In genomic region chr19:12764698-12765097, GRCh38 we compare ENCODE assay signal across 10 cellular contexts. TPM values are rescaled to one million over a fixed set of nuclear protein-coding genes. Genes with fewer than 3 reads are reported as not detected.
"Had no signal": no experiment of that assay in that cellular context is flagged by ENCODE, and none has a peak within 500 bp of the region (broad histone marks: within the 10 kb centered on the region; RNA-seq: fewer than 3 reads in every experiment).

No MANE protein-coding gene starts in this region.

- DNase-seq: H9, HCEC 1CT, KBM-7 had no signal

- H3K27me3 Mint-ChIP-seq: IgD-negative memory B cell had no signal

- FAIRE-seq: H1, H54, HepG2 had no signal

- H3K4me3 ChIP-seq: GM23338 had no signal

- H3K27ac ChIP-seq: HL-60 had no signal

- H2AFZ ChIP-seq: GM23338 had no signal

- H3K4me2 ChIP-seq: GM23338 had no signal

- H3K4me3 Mint-ChIP-seq: GM23338, IgD-negative memory B cell had no signal

- H3K9me3 Mint-ChIP-seq: IgD-negative memory B cell had no signal

- H3K27ac Mint-ChIP-seq: GM23338, H9 had no signal

RNA-seq across cellular contexts. Expression of gene BEST2, which starts 13.1 kb away (rescaled TPM):
- total RNA-seq: HepG2, HT1080 had no signal
- polyA plus RNA-seq: HepG2, IgD-negative memory B cell had no signal
